Comparison of ENCODE assay signal across 16 cellular contexts in genomic region chr11:724063-724732, GRCh38. TPM values are rescaled to one million over a fixed set of nuclear protein-coding genes. Genes with fewer than 3 reads are reported as not detected.
DNase-seq lines count a peak whose midpoint lies in the region; ATAC-seq, FAIRE-seq and TF ChIP-seq lines count a peak whose summit lies in the region.
"Had no signal": no experiment of that assay in that cellular context is flagged by ENCODE, and none has a peak within 500 bp of the region (broad histone marks: within the 10 kb centered on the region; RNA-seq: fewer than 3 reads in every experiment).

No MANE protein-coding gene starts in this region.

- H3K27ac Mint-ChIP-seq in activated naive CD8-positive, alpha-beta T cell treated with anti-CD3 and anti-CD28 coated beads for 36 hours, result no peak overlapping the region
- no peak overlapping the region for H3K27ac Mint-ChIP-seq in Caco-2 (ENCODE audit: unreplicated experiment)

- H3K27me3 Mint-ChIP-seq in activated naive CD8-positive, alpha-beta T cell treated with anti-CD3 and anti-CD28 coated beads for 36 hours, result peaks cover 24% of the 10 kb centered on the region
- no peaks in the 10 kb centered on the region for H3K27me3 Mint-ChIP-seq in Caco-2 (ENCODE audit: insufficient read depth, unreplicated experiment)

- DNase-seq in left ventricle myocardium superior, result peak; percentile 29
- DNase-seq in left cardiac atrium, result no peak
- DNase-seq in activated naive CD8-positive, alpha-beta T cell treated with anti-CD3 and anti-CD28 coated beads for 36 hours, result peak; percentile 48
- peak in 5 of 6 donors; percentile 15 to 80 (median 35) for DNase-seq in pancreas
- DNase-seq in upper lobe of right lung, result no peak
- no peak for DNase-seq in Caco-2
- no peak for DNase-seq in NCI-H1048 (lab: John Stamatoyannopoulos, UW)
- DNase-seq: cerebellar nuclear complex; gastrocnemius medialis; KG1; NCI-H146; NCI-H345; stimulated activated naive CD4-positive, alpha-beta T cell treated with Interleukin-2 at 50 U/mL for 16 hours; uterus had no signal

- BruUV-seq in Caco-2 (replicated peaks; lab: Mats Ljungman, UMichigan), result no TSS peak

- no peak overlapping the region for H3K4me3 Mint-ChIP-seq in activated naive CD8-positive, alpha-beta T cell treated with anti-CD3 and anti-CD28 coated beads for 36 hours
- no peak overlapping the region for H3K4me3 Mint-ChIP-seq in Caco-2 (ENCODE audit: unreplicated experiment)

- H3K36me3 ChIP-seq in HEK293 (ENCODE audit: control insufficient read depth in 2 of 2, insufficient read depth in 1 of 2, low read length in 2 of 2), result no peaks in the 10 kb centered on the region
- H3K36me3 ChIP-seq in pancreas, result peaks cover 0 to 22% (median 0%) of the 10 kb centered on the region in 3 donors
- no peaks in the 10 kb centered on the region for H3K36me3 ChIP-seq in upper lobe of right lung
- H3K36me3 ChIP-seq in Caco-2 (ENCODE audit: control insufficient read depth, insufficient read depth, low read length), result peaks cover 7% of the 10 kb centered on the region
- H3K36me3 ChIP-seq: gastrocnemius medialis, uterus had no signal

- CTCF ChIA-PET in HEK293 (lab: Yijun Ruan, JAX), result interaction anchor here (0.5 to 3.8 kb wide), 13 partner anchors 13 to 188 kb away, joined by 3 to 28 read pairs (median 4); partner anchors contain the start of genes DEAF1, EPS8L2 and TMEM80
- CTCF ChIA-PET in Caco-2 (lab: Charles Lee), result interaction anchor here (0.6 kb wide), 1 partner anchor 169 kb away, joined by 4 read pairs; no protein-coding TSS in a partner anchor

- H3K9me3 ChIP-seq in HEK293 (ENCODE audit: control insufficient read depth, insufficient read depth, low read depth, low read length) (no peaks in the 10 kb centered on the region), pancreas (no peaks in the 10 kb centered on the region), upper lobe of right lung (no peaks in the 10 kb centered on the region), Caco-2 (no peaks in the 10 kb centered on the region)
- H3K9me3 ChIP-seq: gastrocnemius medialis, uterus had no signal

- ATAC-seq in left ventricle myocardium superior (no peak), left cardiac atrium (no peak), pancreas (no peak), upper lobe of right lung (no peak)
- ATAC-seq: gastrocnemius medialis had no signal

- no peaks in the 10 kb centered on the region for H3K36me3 Mint-ChIP-seq in activated naive CD8-positive, alpha-beta T cell treated with anti-CD3 and anti-CD28 coated beads for 36 hours
- peaks cover 76% of the 10 kb centered on the region for H3K36me3 Mint-ChIP-seq in Caco-2 (ENCODE audit: insufficient read depth, unreplicated experiment)

- 83 to 86% methylated on average over 18 of the region's 18 CpGs for WGBS in pancreas, 2 donors

- H3K9me3 Mint-ChIP-seq in activated naive CD8-positive, alpha-beta T cell treated with anti-CD3 and anti-CD28 coated beads for 36 hours, result no peaks in the 10 kb centered on the region
- no peaks in the 10 kb centered on the region for H3K9me3 Mint-ChIP-seq in Caco-2 (ENCODE audit: unreplicated experiment)

- peaks cover 16% of the 10 kb centered on the region for H3K4me1 Mint-ChIP-seq in activated naive CD8-positive, alpha-beta T cell treated with anti-CD3 and anti-CD28 coated beads for 36 hours
- no peaks in the 10 kb centered on the region for H3K4me1 Mint-ChIP-seq in Caco-2 (ENCODE audit: low read depth, unreplicated experiment)

- no peaks in the 10 kb centered on the region for H3K27me3 ChIP-seq in pancreas
- H3K27me3 ChIP-seq in upper lobe of right lung, result peaks cover 34% of the 10 kb centered on the region
- no peaks in the 10 kb centered on the region for H3K27me3 ChIP-seq in Caco-2 (replicated peaks; ENCODE audit: control insufficient read depth, insufficient read depth, low read length)

- TF ChIP-seq CTCF in HEK293 (tag by site-specific recombination; IDR thresholded peaks at IDR 0.05) (no peak), pancreas (IDR thresholded peaks at IDR 0.05) (no peak), upper lobe of right lung (IDR thresholded peaks at IDR 0.05) (no peak), Caco-2 (IDR thresholded peaks at IDR 0.05; ENCODE audit: insufficient read depth in 1 of 2, low read depth in 1 of 2, low read length in 1 of 2, severe bottlenecking in 1 of 2, unreplicated experiment in 1 of 2) (no peak)

- intact Hi-C loops in left ventricle myocardium superior (cut with micrococcal nuclease), result no loop called here
- intact Hi-C loops in left cardiac atrium (cut with DNase I), result loop anchor here (5.0 kb wide), 2 partner anchors 62 to 167 kb away; no protein-coding TSS in a partner anchor
- intact Hi-C loops in pancreas (cut with DNase I), result loop anchor here in 2 of 3 donors (5.0 to 10.0 kb wide), 3 partner anchors 62 to 169 kb away; no protein-coding TSS in a partner anchor
- intact Hi-C loops in upper lobe of right lung (cut with DNase I), result loop anchor here (5.0 to 10.0 kb wide), 2 partner anchors 62 to 169 kb away; no protein-coding TSS in a partner anchor
- intact Hi-C loops in Caco-2 (cut with micrococcal nuclease; ENCODE audit: unreplicated experiment), result loop anchor here (10.0 kb wide), 1 partner anchor 169 kb away; no protein-coding TSS in a partner anchor

- FAIRE-seq in pancreas (lab: Jason Lieb, UNC), result no peak

- POLR2A ChIA-PET in HEK293 (lab: Yijun Ruan, JAX), result interaction anchor here (0.6 to 3.2 kb wide), 3 partner anchors 28 to 148 kb away, joined by 3 to 16 read pairs (median 3); partner anchors contain the start of gene TMEM80
- POLR2A ChIA-PET in Caco-2 (lab: Charles Lee), result no interaction called here

- H3K27ac ChIP-seq in HEK293 (ENCODE audit: extremely low read depth, low read depth, low read length) (no peak overlapping the region), pancreas (no peak overlapping the region), upper lobe of right lung (no peak overlapping the region)
- H3K27ac ChIP-seq: gastrocnemius medialis, SK-N-MC, uterus had no signal

- H3K4me3 ChIP-seq in HEK293 (ENCODE audit: low read depth, low read length) (no peak overlapping the region), pancreas (no peak overlapping the region), upper lobe of right lung (no peak overlapping the region), Caco-2 (ENCODE audit: low read depth, low read length) (no peak overlapping the region)
- H3K4me3 ChIP-seq: gastrocnemius medialis, SK-N-MC, uterus had no signal

- H3K4me1 ChIP-seq in HEK293 (ENCODE audit: control insufficient read depth, insufficient read depth, low read length) (no peaks in the 10 kb centered on the region; the same call in 1 of the 2 replicates), pancreas (peaks cover 8 to 15% (median 11%) of the 10 kb centered on the region in 3 donors), upper lobe of right lung (peaks cover 26% of the 10 kb centered on the region), Caco-2 (peaks cover 6% of the 10 kb centered on the region)

TF ChIP-seq in HEK293, 187 proteins besides CTCF, POLR2A, EP300 and RAD21 (continues in another document):
- TF ChIP-seq ZFHX2 (tag by site-specific recombination; conservative IDR thresholded peaks at IDR 0.05) (peak; percentile 30; the same call in 1 of the 2 replicates), ZBTB6 (tag by site-specific recombination; IDR thresholded peaks at IDR 0.05) (no peak)

RNA-seq across cellular contexts. Expression of gene EPS8L2, which starts 18.2 kb away (rescaled TPM):
- total RNA-seq in left ventricle myocardium superior (3.3 TPM), left cardiac atrium (1 to 10 TPM; 6.5 to 8.0 TPM), pancreas (100 to 1,000 TPM in 2 of 6 donors, 10 to 100 TPM in 4; 58.1 to 113 (median 71.1) TPM), upper lobe of right lung (155 TPM), Caco-2 (2022) (203 and 224 TPM in 2 replicates)
- total RNA-seq in activated naive CD8-positive, alpha-beta T cell treated with anti-CD3 and anti-CD28 coated beads for 36 hours, result 10 to 100 TPM; 13.3 to 15.9 TPM
- polyA plus RNA-seq in pancreas, result 100 to 1,000 TPM; 249 to 286 TPM

RNA-seq across cellular contexts. Expression of gene TALDO1, which starts 23.1 kb away (rescaled TPM):
- 103 TPM for total RNA-seq in left ventricle myocardium superior
- 100 to 1,000 TPM; 107 to 121 TPM for total RNA-seq in left cardiac atrium
- 100 to 1,000 TPM; 231 to 243 TPM for total RNA-seq in activated naive CD8-positive, alpha-beta T cell treated with anti-CD3 and anti-CD28 coated beads for 36 hours
- 10 to 100 TPM; 52.5 to 83.9 (median 78.2) TPM for total RNA-seq in pancreas
- 10 to 100 TPM; 50.3 to 70.0 TPM for polyA plus RNA-seq in pancreas
- 196 TPM for total RNA-seq in upper lobe of right lung
- total RNA-seq in Caco-2 (2022), result 293 and 300 TPM in 2 replicates

RNA-seq across cellular contexts. Expression of gene TMEM80, which starts 28.6 kb away (rescaled TPM):
- total RNA-seq in left ventricle myocardium superior, result 9.0 TPM
- total RNA-seq in left cardiac atrium, result 10 to 100 TPM; 11.3 to 15.6 TPM
- total RNA-seq in activated naive CD8-positive, alpha-beta T cell treated with anti-CD3 and anti-CD28 coated beads for 36 hours, result 1 to 10 TPM; 7.6 to 9.2 TPM
- 10 to 100 TPM in 4 of 6 donors, 1 to 10 TPM in 2; 8.5 to 16.4 (median 14.2) TPM for total RNA-seq in pancreas
- polyA plus RNA-seq in pancreas, result 10 to 100 TPM; 18.6 to 24.7 TPM
- 33.2 TPM for total RNA-seq in upper lobe of right lung
- 70.3 and 74.7 TPM in 2 replicates for total RNA-seq in Caco-2 (2022)

RNA-seq across cellular contexts. Expression of gene DEAF1, which starts 29.2 kb away (rescaled TPM):
- total RNA-seq in left ventricle myocardium superior (15.9 TPM), left cardiac atrium (10 to 100 TPM; 19.2 to 21.1 TPM), pancreas (10 to 100 TPM; 15.9 to 26.9 (median 18.5) TPM), upper lobe of right lung (27.1 TPM), Caco-2 (2022) (50.6 and 56.6 TPM in 2 replicates)
- 10 to 100 TPM; 46.1 to 49.7 TPM for total RNA-seq in activated naive CD8-positive, alpha-beta T cell treated with anti-CD3 and anti-CD28 coated beads for 36 hours
- 10 to 100 TPM; 28.4 to 33.8 TPM for polyA plus RNA-seq in pancreas

RNA-seq across cellular contexts. Expression of gene GATD1, which starts 53.1 kb away (rescaled TPM):
- total RNA-seq in left ventricle myocardium superior (23.1 TPM), left cardiac atrium (10 to 100 TPM; 29.8 to 43.5 TPM), pancreas (10 to 100 TPM; 13.6 to 28.9 (median 18.1) TPM), upper lobe of right lung (62.5 TPM), Caco-2 (2022) (85.0 and 91.5 TPM in 2 replicates)
- total RNA-seq in activated naive CD8-positive, alpha-beta T cell treated with anti-CD3 and anti-CD28 coated beads for 36 hours, result 10 to 100 TPM; 47.7 to 51.9 TPM
- polyA plus RNA-seq in pancreas, result 10 to 100 TPM; 27.9 to 43.2 TPM

Comparison
In these comparisons a context has a peak if more than half of its experiments do, and no peak if none do; other contexts are left out.
1. DNase-seq: peak in left ventricle myocardium superior (single experiment), activated naive CD8-positive, alpha-beta T cell treated with anti-CD3 and anti-CD28 coated beads for 36 hours (single experiment) and pancreas (5 of 6); none in left cardiac atrium (single experiment), upper lobe of right lung (single experiment), Caco-2 (0 of 2) and NCI-H1048 (single experiment).